Comparison of ENCODE assay signal across 7 cellular contexts in the genomic region with DNA sequence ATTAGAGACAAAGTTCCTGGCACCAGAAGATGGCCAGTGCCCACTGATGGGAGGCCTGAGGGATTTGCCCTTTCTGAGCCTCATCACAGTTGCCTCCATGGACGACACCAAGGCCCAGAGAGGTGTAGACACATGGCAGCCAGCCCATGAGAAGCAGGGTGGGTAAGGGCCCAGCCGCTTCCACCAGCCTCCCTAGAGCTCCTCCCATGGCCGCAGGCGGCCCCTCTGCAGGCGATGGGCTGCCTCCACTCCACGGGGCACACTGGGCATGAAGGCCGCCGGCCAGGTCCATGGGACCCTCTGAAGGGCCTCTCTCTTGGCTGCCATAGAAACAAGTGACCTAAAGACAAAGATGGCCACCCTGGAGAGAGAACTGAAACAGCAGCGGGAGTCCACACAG.
"Had no signal": no experiment of that assay in that cellular context is flagged by ENCODE, and none has a peak within 500 bp of the region (broad histone marks: within the 10 kb centered on the region; RNA-seq: fewer than 3 reads in every experiment).

No MANE protein-coding gene starts in this region.

- ATAC-seq: HCT116 had no signal

- H3K9me3 ChIP-seq: HAP-1 had no signal

- H3K4me3 ChIP-seq: GM23338, HAP-1 had no signal

- H3K4me3 Mint-ChIP-seq: GM23338, HFFc6, IgD-negative memory B cell had no signal

- H3K4me1 ChIP-seq: HAP-1 had no signal

- H3K36me3 ChIP-seq: HAP-1 had no signal

- H3K9ac ChIP-seq: KMS-11 had no signal

- H3K27me3 Mint-ChIP-seq: IgD-negative memory B cell had no signal

- H3K4me1 Mint-ChIP-seq: IgD-negative memory B cell had no signal

- H3K27ac Mint-ChIP-seq: GM23338, HFFc6 had no signal

- DNase-seq: HFFc6, KBM-7 had no signal

- H3K27ac ChIP-seq: KMS-11 had no signal

- H3K9me3 Mint-ChIP-seq: GM23338, HFFc6, IgD-negative memory B cell had no signal

- H2AFZ ChIP-seq: GM23338 had no signal

- H3K4me2 ChIP-seq: GM23338, KMS-11 had no signal
